21 cellular contexts compared by ENCODE assay signal in the genomic region with DNA sequence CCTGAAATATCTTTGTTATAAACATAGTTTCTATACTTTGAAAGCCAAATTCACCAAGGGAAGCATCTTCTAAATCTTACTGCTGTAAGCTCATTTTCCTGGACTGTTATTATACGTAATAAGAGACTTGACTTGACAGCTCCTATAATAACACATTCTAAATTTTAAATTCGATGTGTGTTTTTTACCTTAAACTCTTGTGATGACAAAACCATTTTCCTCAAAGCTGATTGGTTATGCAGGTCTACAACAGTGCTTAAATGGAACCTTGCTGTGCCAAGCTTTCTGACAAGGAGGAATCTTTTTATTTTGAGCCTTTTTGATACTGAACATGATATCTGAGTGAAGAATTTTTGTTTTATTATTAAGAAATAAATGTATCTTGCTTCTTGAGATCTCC. TPM values are rescaled to one million over a fixed set of nuclear protein-coding genes. Genes with fewer than 3 reads are reported as not detected.
DNase-seq lines count a peak whose midpoint lies in the region; ATAC-seq and TF ChIP-seq lines count a peak whose summit lies in the region.
"Had no signal": no experiment of that assay in that cellular context is flagged by ENCODE, and none has a peak within 500 bp of the region (broad histone marks: within the 10 kb centered on the region; RNA-seq: fewer than 3 reads in every experiment).

A gene with protein sequence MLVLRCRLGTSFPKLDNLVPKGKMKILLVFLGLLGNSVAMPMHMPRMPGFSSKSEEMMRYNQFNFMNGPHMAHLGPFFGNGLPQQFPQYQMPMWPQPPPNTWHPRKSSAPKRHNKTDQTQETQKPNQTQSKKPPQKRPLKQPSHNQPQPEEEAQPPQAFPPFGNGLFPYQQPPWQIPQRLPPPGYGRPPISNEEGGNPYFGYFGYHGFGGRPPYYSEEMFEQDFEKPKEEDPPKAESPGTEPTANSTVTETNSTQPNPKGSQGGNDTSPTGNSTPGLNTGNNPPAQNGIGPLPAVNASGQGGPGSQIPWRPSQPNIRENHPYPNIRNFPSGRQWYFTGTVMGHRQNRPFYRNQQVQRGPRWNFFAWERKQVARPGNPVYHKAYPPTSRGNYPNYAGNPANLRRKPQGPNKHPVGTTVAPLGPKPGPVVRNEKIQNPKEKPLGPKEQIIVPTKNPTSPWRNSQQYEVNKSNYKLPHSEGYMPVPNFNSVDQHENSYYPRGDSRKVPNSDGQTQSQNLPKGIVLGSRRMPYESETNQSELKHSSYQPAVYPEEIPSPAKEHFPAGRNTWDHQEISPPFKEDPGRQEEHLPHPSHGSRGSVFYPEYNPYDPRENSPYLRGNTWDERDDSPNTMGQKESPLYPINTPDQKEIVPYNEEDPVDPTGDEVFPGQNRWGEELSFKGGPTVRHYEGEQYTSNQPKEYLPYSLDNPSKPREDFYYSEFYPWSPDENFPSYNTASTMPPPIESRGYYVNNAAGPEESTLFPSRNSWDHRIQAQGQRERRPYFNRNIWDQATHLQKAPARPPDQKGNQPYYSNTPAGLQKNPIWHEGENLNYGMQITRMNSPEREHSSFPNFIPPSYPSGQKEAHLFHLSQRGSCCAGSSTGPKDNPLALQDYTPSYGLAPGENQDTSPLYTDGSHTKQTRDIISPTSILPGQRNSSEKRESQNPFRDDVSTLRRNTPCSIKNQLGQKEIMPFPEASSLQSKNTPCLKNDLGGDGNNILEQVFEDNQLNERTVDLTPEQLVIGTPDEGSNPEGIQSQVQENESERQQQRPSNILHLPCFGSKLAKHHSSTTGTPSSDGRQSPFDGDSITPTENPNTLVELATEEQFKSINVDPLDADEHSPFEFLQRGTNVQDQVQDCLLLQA (plus strand): TSS at position 301 of the 400 bp plus-strand sequence. CDS start 757 bp downstream, outside the sequence.

- no peaks in the 10 kb centered on the region for H3K9me2 ChIP-seq in PC-3 (replicated peaks; ENCODE audit: low read length)

- no peak within 1 kb of the TSS for H3K4me2 ChIP-seq in PC-3 (ENCODE audit: low read length)

- no peaks in the 10 kb centered on the region for H3K27me3 Mint-ChIP-seq in memory B cell
- H3K27me3 Mint-ChIP-seq: IgD-negative memory B cell had no signal

- POLR2A ChIA-PET in PC-3 (lab: Charles Lee; ENCODE audit: unreplicated experiment): no interaction called here

- H3K27ac Mint-ChIP-seq in memory B cell: peak within 1 kb of the TSS; percentile 11
- H3K27ac Mint-ChIP-seq: IgD-negative memory B cell had no signal

- no peak within 1 kb of the TSS for H3K4me3 ChIP-seq in PC-3 (ENCODE audit: low read length)
- H3K4me3 ChIP-seq: HAP-1 had no signal

- H3K36me3 Mint-ChIP-seq in memory B cell: peaks cover 6% of the 10 kb centered on the region

- no peak for ATAC-seq in left cardiac atrium
- ATAC-seq in PC-3: no peak
- no peak for ATAC-seq in memory B cell (ENCODE audit: low read depth)

- H3K4me1 Mint-ChIP-seq in memory B cell: peaks cover 3% of the 10 kb centered on the region

- no peak within 1 kb of the TSS for H3K4me3 Mint-ChIP-seq in memory B cell
- H3K4me3 Mint-ChIP-seq: IgD-negative memory B cell had no signal

- no peaks in the 10 kb centered on the region for H3K9me3 ChIP-seq in PC-3 (ENCODE audit: low read length)
- H3K9me3 ChIP-seq: HAP-1 had no signal

- H3K9ac ChIP-seq in PC-3 (ENCODE audit: low read length): no peak within 1 kb of the TSS

- intact Hi-C loops in cardiac septum (cut with DNase I): no loop called here
- intact Hi-C loops in left cardiac atrium (cut with DNase I): no loop called here
- intact Hi-C loops in PC-3 (cut with micrococcal nuclease): no loop called here

- H3K36me3 ChIP-seq in PC-3 (ENCODE audit: low read depth, low read length): no peaks in the 10 kb centered on the region
- H3K36me3 ChIP-seq: HAP-1 had no signal

- no peak for TF ChIP-seq CTCF in PC-3 (conservative IDR thresholded peaks at IDR 0.05; ENCODE audit: low read depth, low read length)

- H3K27ac ChIP-seq in PC-3 (ENCODE audit: low read length): no peak within 1 kb of the TSS

- H3K9me3 Mint-ChIP-seq in memory B cell: no peaks in the 10 kb centered on the region
- H3K9me3 Mint-ChIP-seq: IgD-negative memory B cell had no signal

- no peaks in the 10 kb centered on the region for H3K79me2 ChIP-seq in PC-3 (ENCODE audit: low read length)

- DNase-seq in cardiac septum (ENCODE audit: low spot score): no peak
- DNase-seq in left cardiac atrium: no peak
- DNase-seq in PC-3: no peak
- DNase-seq in memory B cell (ENCODE audit: low spot score in 2 of 2): no peak
- DNase-seq in activated CD8-positive, alpha-beta memory T cell treated with anti-CD3 and anti-CD28 coated beads for 24 hours: no peak
- DNase-seq in effector CD4-positive, alpha-beta T cell: no peak
- no peak for DNase-seq in mesenteric fat pad (ENCODE audit: low spot score)
- DNase-seq: Calu3, DMS79 treated with DMSO at 0.1 percent for 48 hours, GOT3, NCI-H1092, NCI-H1417 treated with DMSO at 0.1 percent for 48 hours, NCI-H187, NCI-H2081 treated with DMSO at 0.1 percent for 48 hours, NCI-H2171, NCI-H226, NCI-H510A, NCI-H69 had no signal

- H3K4me1 ChIP-seq in PC-3 (ENCODE audit: insufficient read depth, low read length): peaks cover 13% of the 10 kb centered on the region
- H3K4me1 ChIP-seq: HAP-1 had no signal

- H3F3A ChIP-seq in PC-3 (ENCODE audit: low read length, unreplicated experiment): no peaks in the 10 kb centered on the region

- H3K27me3 ChIP-seq in PC-3 (ENCODE audit: low read length): no peaks in the 10 kb centered on the region

- H2AFZ ChIP-seq in PC-3 (ENCODE audit: low read length): peak within 1 kb of the TSS; percentile 10

- H4K20me1 ChIP-seq in PC-3 (ENCODE audit: low read length): no peaks in the 10 kb centered on the region

- CTCF ChIA-PET in PC-3 (lab: Charles Lee): no interaction called here

- BruUV-seq in PC-3 (replicated peaks; lab: Mats Ljungman, UMichigan): no TSS peak

RNA-seq across cellular contexts. Expression of the gene that starts here (rescaled TPM):
- 11.1 TPM for total RNA-seq in cardiac septum
- total RNA-seq in left cardiac atrium: 1 to 10 TPM; 1.2 to 2.9 TPM
- not detected in 2 replicates for total RNA-seq in PC-3 (2014; rRNA removed)
- not detected for total RNA-seq in mesenteric fat pad
- total RNA-seq: A172 had no signal
